In genomic region chr4:27318740-27319139, GRCh38 we compare ENCODE assay signal across 9 cellular contexts.
DNase-seq lines count a peak whose midpoint lies in the region; ATAC-seq and TF ChIP-seq lines count a peak whose summit lies in the region.
"Had no signal": no experiment of that assay in that cellular context is flagged by ENCODE, and none has a peak within 500 bp of the region (broad histone marks: within the 10 kb centered on the region; RNA-seq: fewer than 3 reads in every experiment).

No MANE protein-coding gene starts in this region.

- H3K27me3 Mint-ChIP-seq in CD14-positive monocyte (ENCODE audit: low read depth in 3 of 3): peaks cover 0 to 15% (median 3%) of the 10 kb centered on the region in 3 donors

- H3K27me3 ChIP-seq in OCI-LY3 (ENCODE audit: low read depth, low read length): peaks cover 10% of the 10 kb centered on the region

- H3K9me3 ChIP-seq in OCI-LY3 (ENCODE audit: insufficient read depth, low read length): no peaks in the 10 kb centered on the region

- H2AFZ ChIP-seq in OCI-LY3 (ENCODE audit: low read depth, low read length): 0 out of 2 replicates have a peak overlapping the region, but pooled peaks have one; percentile 46

- no peaks in the 10 kb centered on the region for H3K36me3 ChIP-seq in OCI-LY3 (replicated peaks; ENCODE audit: low read depth, low read length)

- H3K79me2 ChIP-seq in OCI-LY3 (ENCODE audit: low read length): no peaks in the 10 kb centered on the region

- peaks cover 17% of the 10 kb centered on the region for H3K4me1 Mint-ChIP-seq in CD14-positive monocyte

- H3K27ac Mint-ChIP-seq in CD14-positive monocyte: no peak overlapping the region
- H3K27ac Mint-ChIP-seq: dendritic cell treated with granulocyte-macrophage colony-stimulating factor and Interleukin-4, amounts not matched to agents 40 ng/mL and 50 ng/mL, for 4 days had no signal

- H3K9me3 Mint-ChIP-seq in CD14-positive monocyte: no peaks in the 10 kb centered on the region
- H3K9me3 Mint-ChIP-seq: dendritic cell treated with granulocyte-macrophage colony-stimulating factor and Interleukin-4, amounts not matched to agents 40 ng/mL and 50 ng/mL, for 4 days had no signal

- peak; percentile 10 for TF ChIP-seq CTCF in CD14-positive monocyte (IDR thresholded peaks at IDR 0.05)
- TF ChIP-seq CTCF in OCI-LY3 (IDR thresholded peaks at IDR 0.05; ENCODE audit: low read depth, low read length): peak; percentile 95
- peak; percentile 32 for TF ChIP-seq CTCF in epithelial cell of esophagus (IDR thresholded peaks at IDR 0.05; ENCODE audit: insufficient read depth, low read depth, low read length, missing control alignments)
- TF ChIP-seq CTCF in retinal pigment epithelial cell (conservative IDR thresholded peaks at IDR 0.05; ENCODE audit: low read depth, low read length): peak; percentile 70

- DNase-seq in CD14-positive monocyte (ENCODE audit: low spot score): no peak
- peak; percentile 36 for DNase-seq in epithelial cell of esophagus (ENCODE audit: low read depth)
- no peak for DNase-seq in retinal pigment epithelial cell (ENCODE audit: low read depth)
- DNase-seq in hepatic stellate cell (ENCODE audit: low spot score): no peak

- peaks cover 6% of the 10 kb centered on the region for H3K4me1 ChIP-seq in OCI-LY3 (ENCODE audit: low read length)

- no peak overlapping the region for H3K27ac ChIP-seq in OCI-LY3 (ENCODE audit: low read length)

- H3K9ac ChIP-seq in OCI-LY3 (ENCODE audit: low read length): no peak overlapping the region

- H4K20me1 ChIP-seq in OCI-LY3 (ENCODE audit: insufficient read depth, low read length): no peaks in the 10 kb centered on the region

- ATAC-seq in GM18909 (IDR thresholded peaks at IDR 0.05; ENCODE audit: poor library complexity, unreplicated experiment) (peak; percentile 52), GM21737 (IDR thresholded peaks at IDR 0.05; ENCODE audit: unreplicated experiment) (no peak), GM21576 (IDR thresholded peaks at IDR 0.05; ENCODE audit: unreplicated experiment) (no peak)

- intact Hi-C loops in CD14-positive monocyte (cut with micrococcal nuclease): no loop called here

- peak overlapping the region; percentile 87 for H3K4me2 ChIP-seq in OCI-LY3 (ENCODE audit: low read length)

- no peaks in the 10 kb centered on the region for H3K36me3 Mint-ChIP-seq in CD14-positive monocyte

- H3K4me3 ChIP-seq in OCI-LY3 (ENCODE audit: low read length): peak overlapping the region; percentile 64
- H3K4me3 ChIP-seq in epithelial cell of esophagus (ENCODE audit: low read length): no peak overlapping the region
- H3K4me3 ChIP-seq in retinal pigment epithelial cell (ENCODE audit: low read length): no peak overlapping the region

- H3K4me3 Mint-ChIP-seq in CD14-positive monocyte: peak overlapping the region; percentile 52 to 61
- H3K4me3 Mint-ChIP-seq: dendritic cell treated with granulocyte-macrophage colony-stimulating factor and Interleukin-4, amounts not matched to agents 40 ng/mL and 50 ng/mL, for 4 days had no signal

Comparison
In these comparisons a context has a peak if more than half of its experiments do, and no peak if none do; other contexts are left out.
1. CTCF ChIP-seq: peak in every context shown above with its lines; median percentile 95 in OCI-LY3; 70 in retinal pigment epithelial cell; 32 in epithelial cell of esophagus; 10 in CD14-positive monocyte.